19 cellular contexts compared by ENCODE assay signal in genomic region chr2:135169900-135170753, GRCh38.
DNase-seq lines count a peak whose midpoint lies in the region; ATAC-seq and TF ChIP-seq lines count a peak whose summit lies in the region.
"Had no signal": no experiment of that assay in that cellular context is flagged by ENCODE, and none has a peak within 500 bp of the region (broad histone marks: within the 10 kb centered on the region; RNA-seq: fewer than 3 reads in every experiment).

No MANE protein-coding gene starts in this region.

- H3K4me3 Mint-ChIP-seq in CD8-positive, alpha-beta T cell = peak overlapping the region; percentile 61
- peak overlapping the region; percentile 61 for H3K4me3 Mint-ChIP-seq in activated CD8-positive, alpha-beta T cell treated with anti-CD3 and anti-CD28 coated beads, Interleukin-2, amount 10 ng/mL, durations not matched to agents 7 days and 5 days
- H3K4me3 Mint-ChIP-seq: type B pancreatic cell had no signal

- ATAC-seq in CD8-positive, alpha-beta T cell = peak; percentile 31
- peak; percentile 72 for ATAC-seq in activated CD8-positive, alpha-beta T cell treated with anti-CD3 and anti-CD28 coated beads, Interleukin-2, amount 10 ng/mL, durations not matched to agents 7 days and 5 days

- peaks cover 24% of the 10 kb centered on the region for H3K4me1 Mint-ChIP-seq in CD8-positive, alpha-beta T cell (ENCODE audit: low read depth)
- peaks cover 9% of the 10 kb centered on the region for H3K4me1 Mint-ChIP-seq in activated CD8-positive, alpha-beta T cell treated with anti-CD3 and anti-CD28 coated beads, Interleukin-2, amount 10 ng/mL, durations not matched to agents 7 days and 5 days (ENCODE audit: low read depth)

- DNase-seq in CD8-positive, alpha-beta T cell = no peak
- peak; percentile 10 for DNase-seq in Jurkat, Clone E6-1 (ENCODE audit: low read depth, low spot score)
- DNase-seq in activated CD8-positive, alpha-beta T cell treated with anti-CD3 and anti-CD28 coated beads, Interleukin-2, amount 10 ng/mL, durations not matched to agents 7 days and 5 days = peak; percentile 31
- DNase-seq in fibroblast of peridontal ligament (ENCODE audit: extremely low read depth) (peak; percentile 11), DMS 273 treated with DMSO at 0.1 percent for 48 hours (lab: John Stamatoyannopoulos, UW) (no peak), NCI-H1417 treated with DMSO at 0.1 percent for 48 hours (lab: John Stamatoyannopoulos, UW) (no peak), EL (no peak)
- DNase-seq: activated gamma-delta T cell treated with Interleukin-2 at 50 U/mL for 16 hours; Caco-2; cortex of kidney; islet precursor cell; OCI-M1; SHP77 treated with DMSO at 0.1 percent for 48 hours; stimulated activated naive CD4-positive, alpha-beta T cell treated with Interleukin-2 at 50 U/mL for 16 hours had no signal

- H3K27me3 ChIP-seq in CD8-positive, alpha-beta T cell (ENCODE audit: insufficient read depth, low read length) = no peaks in the 10 kb centered on the region
- H3K27me3 ChIP-seq: hepatocyte had no signal

- POLR2A ChIA-PET in CD8-positive, alpha-beta T cell (lab: Charles Lee) = no interaction called here
- POLR2A ChIA-PET in activated CD8-positive, alpha-beta T cell treated with anti-CD3 and anti-CD28 coated beads, Interleukin-2, amount 10 ng/mL, durations not matched to agents 7 days and 5 days (lab: Charles Lee) = no interaction called here

- no peak overlapping the region for H3K27ac ChIP-seq in CD8-positive, alpha-beta T cell (ENCODE audit: low read depth, low read length)
- H3K27ac ChIP-seq: hepatocyte, parathyroid adenoma, VCaP had no signal

- peak overlapping the region; percentile 75 for H3K27ac Mint-ChIP-seq in CD8-positive, alpha-beta T cell
- peak overlapping the region; percentile 87 for H3K27ac Mint-ChIP-seq in activated CD8-positive, alpha-beta T cell treated with anti-CD3 and anti-CD28 coated beads, Interleukin-2, amount 10 ng/mL, durations not matched to agents 7 days and 5 days
- H3K27ac Mint-ChIP-seq: type B pancreatic cell had no signal

- CTCF ChIA-PET in CD8-positive, alpha-beta T cell (lab: Charles Lee) = interaction anchor here (0.7 kb wide), 1 partner anchor 341 kb away, joined by 3 read pairs; no protein-coding TSS in a partner anchor
- CTCF ChIA-PET in activated CD8-positive, alpha-beta T cell treated with anti-CD3 and anti-CD28 coated beads, Interleukin-2, amount 10 ng/mL, durations not matched to agents 7 days and 5 days (lab: Charles Lee) = no interaction called here

- no peak for TF ChIP-seq CTCF in CD8-positive, alpha-beta T cell (IDR thresholded peaks at IDR 0.05)

- H3K36me3 Mint-ChIP-seq in CD8-positive, alpha-beta T cell = peaks cover 77% of the 10 kb centered on the region
- H3K36me3 Mint-ChIP-seq in activated CD8-positive, alpha-beta T cell treated with anti-CD3 and anti-CD28 coated beads, Interleukin-2, amount 10 ng/mL, durations not matched to agents 7 days and 5 days (ENCODE audit: low read depth) = peaks cover 30% of the 10 kb centered on the region

- H3K9me3 ChIP-seq in CD8-positive, alpha-beta T cell (ENCODE audit: low read length) = no peaks in the 10 kb centered on the region
- H3K9me3 ChIP-seq: Caco-2 had no signal

- peaks cover 17% of the 10 kb centered on the region for H3K36me3 ChIP-seq in CD8-positive, alpha-beta T cell (ENCODE audit: insufficient read depth, low read length)

- intact Hi-C loops in CD8-positive, alpha-beta T cell (cut with DNase I, micrococcal nuclease) = loop anchor here in 1 of 2 experiments (5.0 kb wide), 1 partner anchor 537 kb away; no protein-coding TSS in a partner anchor

- H3K27me3 Mint-ChIP-seq in CD8-positive, alpha-beta T cell (ENCODE audit: low read depth) = no peaks in the 10 kb centered on the region
- no peaks in the 10 kb centered on the region for H3K27me3 Mint-ChIP-seq in activated CD8-positive, alpha-beta T cell treated with anti-CD3 and anti-CD28 coated beads, Interleukin-2, amount 10 ng/mL, durations not matched to agents 7 days and 5 days (ENCODE audit: low read depth)
- H3K27me3 Mint-ChIP-seq: type B pancreatic cell had no signal

- H3K4me3 ChIP-seq in CD8-positive, alpha-beta T cell (ENCODE audit: low read depth, low read length) = no peak overlapping the region
- no peak overlapping the region for H3K4me3 ChIP-seq in Jurkat, Clone E6-1 (ENCODE audit: low read length)
- H3K4me3 ChIP-seq: hepatocyte, lung had no signal

- H3K9me3 Mint-ChIP-seq in CD8-positive, alpha-beta T cell = no peaks in the 10 kb centered on the region
- no peaks in the 10 kb centered on the region for H3K9me3 Mint-ChIP-seq in activated CD8-positive, alpha-beta T cell treated with anti-CD3 and anti-CD28 coated beads, Interleukin-2, amount 10 ng/mL, durations not matched to agents 7 days and 5 days (ENCODE audit: insufficient read depth)
- H3K9me3 Mint-ChIP-seq: type B pancreatic cell had no signal

- H3K4me1 ChIP-seq in CD8-positive, alpha-beta T cell (ENCODE audit: insufficient read depth, low read length) = no peaks in the 10 kb centered on the region
- H3K4me1 ChIP-seq: Caco-2 had no signal

Comparison
In these comparisons a context has a peak if more than half of its experiments do, and no peak if none do; other contexts are left out.
1. DNase-seq: peak in Jurkat, Clone E6-1 (single experiment), activated CD8-positive, alpha-beta T cell treated with anti-CD3 and anti-CD28 coated beads, Interleukin-2, amount 10 ng/mL, durations not matched to agents 7 days and 5 days (single experiment) and fibroblast of peridontal ligament (single experiment); none in CD8-positive, alpha-beta T cell (0 of 7), DMS 273 treated with DMSO at 0.1 percent for 48 hours (single experiment), NCI-H1417 treated with DMSO at 0.1 percent for 48 hours (single experiment) and EL (single experiment).